6 cellular contexts compared by ENCODE assay signal in genomic region chr20:45912344-45912682, GRCh38. TPM values are rescaled to one million over a fixed set of nuclear protein-coding genes. Genes with fewer than 3 reads are reported as not detected.
DNase-seq lines count a peak whose midpoint lies in the region; ATAC-seq, FAIRE-seq and TF ChIP-seq lines count a peak whose summit lies in the region.

No MANE protein-coding gene starts in this region.

- ATAC-seq in HG02938 (IDR thresholded peaks at IDR 0.05; ENCODE audit: unreplicated experiment), result no peak
- ATAC-seq in GM21786 (IDR thresholded peaks at IDR 0.05; ENCODE audit: unreplicated experiment), result no peak

- peak overlapping the region; percentile 86 for H3K4me3 ChIP-seq in NT2/D1 (ENCODE audit: insufficient read length, low read depth)
- peak overlapping the region in 2 of 3 experiments; percentile 37 to 62 for H3K4me3 ChIP-seq in endothelial cell of umbilical vein (replicated peaks in 1 of 3; ENCODE audit: insufficient read depth in 1 of 3, low read depth in 1 of 3, low read length in 3 of 3)
- H3K4me3 ChIP-seq in skeletal muscle cell (ENCODE audit: low read depth, low read length), result peak overlapping the region; percentile 54

- intact Hi-C loops in endothelial cell of umbilical vein (cut with micrococcal nuclease), result loop anchor here (10.0 kb wide), 1 partner anchor 568 kb away; the partner anchor contains the start of gene SDC4

- peak overlapping the region; percentile 44 for H2AFZ ChIP-seq in endothelial cell of umbilical vein (ENCODE audit: low read depth, low read length)

- H3K27me3 ChIP-seq in NT2/D1 (ENCODE audit: insufficient read depth, insufficient read length), result no peaks in the 10 kb centered on the region
- H3K27me3 ChIP-seq in endothelial cell of umbilical vein (ENCODE audit: control insufficient read depth in 2 of 2, insufficient read depth in 2 of 2, low read length in 2 of 2), result no peaks in the 10 kb centered on the region

- FAIRE-seq in endothelial cell of umbilical vein (lab: Jason Lieb, UNC), result peak; percentile 71

- H4K20me1 ChIP-seq in endothelial cell of umbilical vein (replicated peaks; ENCODE audit: control insufficient read depth, extremely low read depth, insufficient read depth, low read length), result no peaks in the 10 kb centered on the region

- no peak for TF ChIP-seq CTCF in endothelial cell of umbilical vein (IDR thresholded peaks at IDR 0.05; ENCODE audit: extremely low read depth in 1 of 2, insufficient read depth in 1 of 2, low read depth in 1 of 2, low read length in 2 of 2)

- TF ChIP-seq POLR2A in endothelial cell of umbilical vein (IDR thresholded peaks at IDR 0.05; ENCODE audit: low read depth, low read length), result no peak

- H3K9me3 ChIP-seq in NT2/D1 (ENCODE audit: insufficient read depth, low read length), result no peaks in the 10 kb centered on the region
- H3K9me3 ChIP-seq in endothelial cell of umbilical vein (replicated peaks; ENCODE audit: control insufficient read depth, insufficient read depth, low read length), result no peaks in the 10 kb centered on the region

- dilution Hi-C loops in endothelial cell of umbilical vein (cut with MboI; ENCODE audit: extremely low pct_ligation_motif_present, low sequenced_read_pairs), result no loop called here

- peaks cover 9% of the 10 kb centered on the region for H3K4me1 ChIP-seq in NT2/D1 (ENCODE audit: insufficient read depth, insufficient read length)
- peaks cover 28% of the 10 kb centered on the region for H3K4me1 ChIP-seq in endothelial cell of umbilical vein (ENCODE audit: control insufficient read depth, extremely low read depth, insufficient read depth, low read length)

- H3K79me2 ChIP-seq in endothelial cell of umbilical vein (ENCODE audit: control insufficient read depth, insufficient read depth, low read length), result no peaks in the 10 kb centered on the region

- CTCF ChIA-PET in endothelial cell of umbilical vein (lab: Charles Lee), result interaction anchor here (1.5 to 5.0 kb wide), 4 partner anchors 12 to 57 kb away, joined by 6 to 22 read pairs (median 12); partner anchors contain the start of genes CTSA, NEURL2 and PCIF1

- H3K9ac ChIP-seq in NT2/D1 (ENCODE audit: insufficient read length, low read depth) (peak overlapping the region; percentile 92), endothelial cell of umbilical vein (replicated peaks; ENCODE audit: extremely low read depth, insufficient read depth, low read length) (peak overlapping the region; percentile 44)

- no peaks in the 10 kb centered on the region for H3K9me1 ChIP-seq in endothelial cell of umbilical vein (replicated peaks; ENCODE audit: control insufficient read depth, extremely low read depth, insufficient read depth, low read length)

- POLR2A ChIA-PET in endothelial cell of umbilical vein (lab: Charles Lee), result interaction anchor here (0.7 to 3.8 kb wide), 5 partner anchors 18 to 57 kb away, joined by 3 to 22 read pairs (median 3); partner anchors contain the start of genes CTSA, NEURL2 and PCIF1

- TSS peak; percentile 75 for BruUV-seq in endothelial cell of umbilical vein (replicated peaks; lab: Mats Ljungman, UMichigan)

- H3K27ac ChIP-seq in endothelial cell of umbilical vein (ENCODE audit: insufficient read depth, low read depth, low read length), result peak overlapping the region; percentile 53

- H3K36me3 ChIP-seq in NT2/D1 (ENCODE audit: insufficient read depth, insufficient read length, low read length) (peaks cover 28% of the 10 kb centered on the region), endothelial cell of umbilical vein (ENCODE audit: control insufficient read depth in 2 of 2, extremely low read depth in 1 of 2, insufficient read depth in 2 of 2, low read length in 2 of 2) (peaks cover 0 to 5% of the 10 kb centered on the region in 2 experiments)

- DNase-seq in NT2/D1 (ENCODE audit: low read depth, low spot score) (no peak), endothelial cell of umbilical vein (ENCODE audit: low read depth, low spot score) (no peak), skeletal muscle cell (ENCODE audit: low read depth) (no peak), NCI-H146 treated with DMSO at 0.1 percent for 48 hours (lab: John Stamatoyannopoulos, UW; ENCODE audit: unreplicated experiment) (no peak)

- peak overlapping the region; percentile 66 for H3K4me2 ChIP-seq in endothelial cell of umbilical vein (ENCODE audit: insufficient read depth, low read length)

TF ChIP-seq in endothelial cell of umbilical vein, 7 proteins besides CTCF, POLR2A, EP300 and RAD21:
- TF ChIP-seq JUN (IDR thresholded peaks at IDR 0.05; ENCODE audit: borderline replicate concordance, insufficient read depth, insufficient read length, low read depth) (no peak), EZH2 (IDR thresholded peaks at IDR 0.05; ENCODE audit: borderline replicate concordance, low read depth, low read length, severe bottlenecking) (no peak)

RNA-seq across cellular contexts. Expression of gene PLTP, which starts 0.4 kb away (rescaled TPM):
- 61.9 and 62.1 TPM in 2 replicates for total RNA-seq in endothelial cell of umbilical vein
- polyA plus RNA-seq in endothelial cell of umbilical vein, result 118 TPM in 2 replicates
- 70.8 and 89.9 TPM in 2 replicates for polyA plus RNA-seq in endothelial cell of umbilical vein (2011; cell fraction: cytosol; rRNA removed)
- 48.2 and 60.0 TPM in 2 replicates for polyA plus RNA-seq in endothelial cell of umbilical vein (2011; cell fraction: nucleus; rRNA removed)
- polyA plus RNA-seq in endothelial cell of umbilical vein (2012), result 71.4 and 133 TPM in 2 replicates
- polyA minus RNA-seq in endothelial cell of umbilical vein, result 67.3 and 73.5 TPM in 2 replicates
- polyA minus RNA-seq in endothelial cell of umbilical vein (2011; cell fraction: cytosol; rRNA and poly(A)+ RNA removed), result 1.1 TPM
- polyA minus RNA-seq in endothelial cell of umbilical vein (2011; cell fraction: nucleus; rRNA and poly(A)+ RNA removed), result 19.4 and 23.8 TPM in 2 replicates

RNA-seq across cellular contexts. Expression of gene CTSA, which starts 21.2 kb away (rescaled TPM):
- total RNA-seq in endothelial cell of umbilical vein, result 156 and 169 TPM in 2 replicates
- polyA plus RNA-seq in endothelial cell of umbilical vein, result 409 and 427 TPM in 2 replicates
- 229 and 251 TPM in 2 replicates for polyA plus RNA-seq in endothelial cell of umbilical vein (2011; cell fraction: cytosol; rRNA removed)
- 482 and 635 TPM in 2 replicates for polyA plus RNA-seq in endothelial cell of umbilical vein (2011; cell fraction: nucleus; rRNA removed)
- 167 and 196 TPM in 2 replicates for polyA plus RNA-seq in endothelial cell of umbilical vein (2012)
- 209 and 279 TPM in 2 replicates for polyA minus RNA-seq in endothelial cell of umbilical vein
- polyA minus RNA-seq in endothelial cell of umbilical vein (2011; cell fraction: cytosol; rRNA and poly(A)+ RNA removed), result 73.4 TPM
- 132 and 133 TPM in 2 replicates for polyA minus RNA-seq in endothelial cell of umbilical vein (2011; cell fraction: nucleus; rRNA and poly(A)+ RNA removed)

RNA-seq across cellular contexts. Expression of gene NEURL2, which starts 21.3 kb away (rescaled TPM):
- 5.4 and 6.5 TPM in 2 replicates for total RNA-seq in endothelial cell of umbilical vein
- polyA plus RNA-seq in endothelial cell of umbilical vein, result 2.8 and 4.5 TPM in 2 replicates
- 1.2 and 1.9 TPM in 2 replicates for polyA plus RNA-seq in endothelial cell of umbilical vein (2011; cell fraction: cytosol; rRNA removed)
- 4.6 and 5.5 TPM in 2 replicates for polyA plus RNA-seq in endothelial cell of umbilical vein (2011; cell fraction: nucleus; rRNA removed)
- polyA plus RNA-seq in endothelial cell of umbilical vein (2012), result 0.95 and 1.7 TPM in 2 replicates
- 0.68 TPM in 1 of 2 replicates, not detected in the other for polyA minus RNA-seq in endothelial cell of umbilical vein
- 1.3 TPM for polyA minus RNA-seq in endothelial cell of umbilical vein (2011; cell fraction: cytosol; rRNA and poly(A)+ RNA removed)
- 2.2 and 5.2 TPM in 2 replicates for polyA minus RNA-seq in endothelial cell of umbilical vein (2011; cell fraction: nucleus; rRNA and poly(A)+ RNA removed)

RNA-seq across cellular contexts. Expression of gene PCIF1, which starts 22.2 kb away (rescaled TPM):
- 25.8 and 27.2 TPM in 2 replicates for total RNA-seq in endothelial cell of umbilical vein
- 26.4 and 27.6 TPM in 2 replicates for polyA plus RNA-seq in endothelial cell of umbilical vein
- polyA plus RNA-seq in endothelial cell of umbilical vein (2011; cell fraction: cytosol; rRNA removed), result 19.2 and 22.7 TPM in 2 replicates
- polyA plus RNA-seq in endothelial cell of umbilical vein (2011; cell fraction: nucleus; rRNA removed), result 32.7 and 35.6 TPM in 2 replicates
- 15.6 and 18.6 TPM in 2 replicates for polyA plus RNA-seq in endothelial cell of umbilical vein (2012)
- 17.2 and 28.9 TPM in 2 replicates for polyA minus RNA-seq in endothelial cell of umbilical vein
- polyA minus RNA-seq in endothelial cell of umbilical vein (2011; cell fraction: cytosol; rRNA and poly(A)+ RNA removed), result 22.8 TPM
- polyA minus RNA-seq in endothelial cell of umbilical vein (2011; cell fraction: nucleus; rRNA and poly(A)+ RNA removed), result 32.5 and 34.5 TPM in 2 replicates

RNA-seq across cellular contexts. Expression of gene SPATA25, which starts 24.9 kb away (rescaled TPM):
- total RNA-seq in endothelial cell of umbilical vein, result 1.3 TPM in 1 of 2 replicates, not detected in the other
- 0.69 and 1.0 TPM in 2 replicates for polyA plus RNA-seq in endothelial cell of umbilical vein
- 0.34 and 0.58 TPM in 2 replicates for polyA plus RNA-seq in endothelial cell of umbilical vein (2011; cell fraction: cytosol; rRNA removed)
- polyA plus RNA-seq in endothelial cell of umbilical vein (2011; cell fraction: nucleus; rRNA removed), result 2.9 and 3.8 TPM in 2 replicates
- 0.60 TPM in 1 of 2 replicates, not detected in the other for polyA plus RNA-seq in endothelial cell of umbilical vein (2012)
- polyA minus RNA-seq in endothelial cell of umbilical vein, result 0.28 TPM in 1 of 2 replicates, not detected in the other
- polyA minus RNA-seq in endothelial cell of umbilical vein (2011; cell fraction: cytosol; rRNA and poly(A)+ RNA removed), result not detected
- polyA minus RNA-seq in endothelial cell of umbilical vein (2011; cell fraction: nucleus; rRNA and poly(A)+ RNA removed), result 2.2 and 3.0 TPM in 2 replicates
